11 cellular contexts compared by ENCODE assay signal in the genomic region with DNA sequence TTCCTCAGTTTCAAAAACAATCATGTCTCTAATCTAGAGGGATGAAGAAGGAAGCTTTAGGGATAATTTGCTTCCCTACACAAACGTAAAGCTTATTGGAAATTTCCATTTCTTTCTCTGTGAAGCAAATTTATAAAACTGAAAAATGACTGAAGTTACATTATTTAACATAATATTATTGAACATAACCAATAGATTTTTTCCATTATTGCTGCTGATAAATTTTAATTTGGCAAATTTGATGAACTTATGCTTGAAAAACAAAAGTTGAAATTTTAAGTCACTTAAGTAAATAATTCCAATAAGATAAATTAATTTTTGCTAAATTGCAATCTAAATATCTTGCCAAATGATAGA.
A peak's percentile ranks its signal among the peaks of the same experiment; 100 is the strongest.
DNase-seq lines count a peak whose midpoint lies in the region; ATAC-seq, FAIRE-seq and TF ChIP-seq lines count a peak whose summit lies in the region.
"Had no signal": no experiment of that assay in that cellular context is flagged by ENCODE, and none has a peak within 500 bp of the region (broad histone marks: within the 10 kb centered on the region; RNA-seq: fewer than 3 reads in every experiment).

No MANE protein-coding gene starts in this region.

- no peak overlapping the region for H3K4me3 Mint-ChIP-seq in CD14-positive monocyte
- H3K4me3 Mint-ChIP-seq: CD8-positive, alpha-beta T cell had no signal

- no peaks in the 10 kb centered on the region for H3K27me3 ChIP-seq in pancreas

- H3K27ac Mint-ChIP-seq in CD14-positive monocyte: no peak overlapping the region
- H3K27ac Mint-ChIP-seq: CD8-positive, alpha-beta T cell had no signal

- TF ChIP-seq CTCF in CD14-positive monocyte (IDR thresholded peaks at IDR 0.05): peak; percentile 43
- 0 out of 2 replicates have a peak, but pooled peaks have one; percentile 29 for TF ChIP-seq CTCF in OCI-LY7 (conservative IDR thresholded peaks at IDR 0.05; ENCODE audit: low read length)
- peak in 1 of 4 donors; percentile 46 for TF ChIP-seq CTCF in pancreas (IDR thresholded peaks at IDR 0.05)

- POLR2A ChIA-PET in OCI-LY7 (lab: Charles Lee): interaction anchor here (0.9 kb wide), 1 partner anchor 9 kb away, joined by 4 read pairs; no protein-coding TSS in a partner anchor

- H3K4me3 ChIP-seq in OCI-LY7 (ENCODE audit: low read depth, low read length, poor library complexity, severe bottlenecking) (no peak overlapping the region), pancreas (no peak overlapping the region)
- H3K4me3 ChIP-seq: GM12878 had no signal

- no peaks in the 10 kb centered on the region for H3K9me3 ChIP-seq in OCI-LY7 (ENCODE audit: low read length)
- H3K9me3 ChIP-seq in pancreas: peaks cover 0 to 5% (median 0%) of the 10 kb centered on the region in 4 donors

- H4K20me1 ChIP-seq in OCI-LY7 (ENCODE audit: insufficient read depth, low read length): no peaks in the 10 kb centered on the region

- ATAC-seq in pancreas (no peak), GM18517 (IDR thresholded peaks at IDR 0.05; ENCODE audit: unreplicated experiment) (no peak), GM21526 (IDR thresholded peaks at IDR 0.05; ENCODE audit: low FRiP score, unreplicated experiment) (no peak)

- no peak overlapping the region for H2AFZ ChIP-seq in OCI-LY7 (ENCODE audit: low read length)

- peak; percentile 79 for FAIRE-seq in endometrium (lab: Jason Lieb, UNC)
- FAIRE-seq in pancreas (lab: Jason Lieb, UNC): peak; percentile 69

- peaks cover 0 to 7% of the 10 kb centered on the region in 2 donors for H3K36me3 Mint-ChIP-seq in CD14-positive monocyte

- no peaks in the 10 kb centered on the region for H3K9me3 Mint-ChIP-seq in CD14-positive monocyte
- H3K9me3 Mint-ChIP-seq: CD8-positive, alpha-beta T cell had no signal

- intact Hi-C loops in CD14-positive monocyte (cut with micrococcal nuclease): loop anchor here (2.0 to 5.0 kb wide), 2 partner anchors 500 to 502 kb away; no protein-coding TSS in a partner anchor
- intact Hi-C loops in OCI-LY7 (cut with micrococcal nuclease; ENCODE audit: unreplicated experiment): loop anchor here (2.0 to 10.0 kb wide), 2 partner anchors 310 to 500 kb away; no protein-coding TSS in a partner anchor
- intact Hi-C loops in pancreas (cut with DNase I): loop anchor here in 2 of 3 donors (10.0 kb wide), 1 partner anchor 500 kb away; the partner anchor contains the start of gene FOXC1 (in 2 of the 2)

- H3K4me1 Mint-ChIP-seq in CD14-positive monocyte: peaks cover 7% of the 10 kb centered on the region

- H3K79me2 ChIP-seq in OCI-LY7 (ENCODE audit: insufficient read depth, low read depth, low read length): no peaks in the 10 kb centered on the region

- no peaks in the 10 kb centered on the region for H3K9me2 ChIP-seq in OCI-LY7 (ENCODE audit: insufficient read depth, low read length)

- BruUV-seq in OCI-LY7 (replicated peaks; lab: Mats Ljungman, UMichigan): no TSS peak

- H3K4me2 ChIP-seq in OCI-LY7 (ENCODE audit: low read length): no peak overlapping the region

- WGBS in pancreas, 2 donors: 6 to 18% methylated on average over 1 of the region's 1 CpG

- CTCF ChIA-PET in OCI-LY7 (lab: Charles Lee; ENCODE audit: unreplicated experiment): no interaction called here

- H3K27ac ChIP-seq in OCI-LY7 (ENCODE audit: low read depth, low read length, poor library complexity, severe bottlenecking) (no peak overlapping the region), pancreas (no peak overlapping the region)

- H3K27me3 Mint-ChIP-seq in CD14-positive monocyte (ENCODE audit: low read depth in 3 of 3): no peaks in the 10 kb centered on the region

- DNase-seq in CD14-positive monocyte (ENCODE audit: low spot score): no peak
- no peak for DNase-seq in OCI-LY7 (ENCODE audit: low spot score)
- DNase-seq in pancreas: no peak
- no peak for DNase-seq in activated CD4-positive, CD25-positive, alpha-beta regulatory T cell (lab: John Stamatoyannopoulos, UW)
- DNase-seq: CD8-positive, alpha-beta T cell; NCI-H1048; NCI-H2107 had no signal

- H3K4me1 ChIP-seq in OCI-LY7 (ENCODE audit: insufficient read depth, low read length, poor library complexity, severe bottlenecking) (no peaks in the 10 kb centered on the region), pancreas (peaks cover 8 to 15% (median 12%) of the 10 kb centered on the region in 3 donors)

- H3K36me3 ChIP-seq in OCI-LY7 (ENCODE audit: insufficient read depth, low read length): no peaks in the 10 kb centered on the region
- H3K36me3 ChIP-seq in pancreas: no peaks in the 10 kb centered on the region
